Comparison of ENCODE assay signal across 1 cellular context in the genomic region with DNA sequence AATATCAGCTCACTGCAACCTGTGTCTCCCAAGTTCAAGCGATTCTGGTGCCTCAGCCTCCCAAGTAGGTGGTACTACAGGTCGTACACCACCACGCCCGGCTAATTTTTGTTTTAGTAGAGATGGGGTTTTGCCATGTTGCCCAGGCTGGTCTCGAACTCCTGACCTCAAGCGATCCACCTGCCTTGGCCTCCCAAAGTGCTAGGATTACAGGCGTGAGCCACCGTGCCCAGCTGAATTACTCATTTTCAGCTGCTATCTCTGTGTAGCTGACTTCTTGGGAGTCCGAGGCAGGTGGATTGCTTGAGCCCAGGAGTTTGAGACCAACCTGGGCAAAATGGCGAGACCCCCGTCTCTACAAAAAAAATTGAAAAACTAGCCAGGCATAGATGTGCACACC.
A peak's percentile ranks its signal among the peaks of the same experiment; 100 is the strongest.
TF ChIP-seq lines count a peak whose summit lies in the region.

No MANE protein-coding gene starts in this region.

TF ChIP-seq in HepG2, 621 proteins besides CTCF, POLR2A, EP300 and RAD21:
- TF ChIP-seq TRIM24 (CRISPR knock-in tag; IDR thresholded peaks at IDR 0.05) (0 out of 2 replicates have a peak, but pooled peaks have one; percentile 21), TEAD3 (CRISPR knock-in tag; optimal IDR thresholded peaks at IDR 0.05; ENCODE audit: borderline replicate concordance) (peak; percentile 33), ZNF703 (CRISPR knock-in tag; IDR thresholded peaks at IDR 0.05; ENCODE audit: borderline replicate concordance) (peak; percentile 8; the same call in 1 of the 2 replicates), NFIB (CRISPR knock-in tag; IDR thresholded peaks at IDR 0.05; ENCODE audit: borderline replicate concordance) (0 out of 2 replicates have a peak, but pooled peaks have one; percentile 20)
- TF ChIP-seq, protein P1, sequence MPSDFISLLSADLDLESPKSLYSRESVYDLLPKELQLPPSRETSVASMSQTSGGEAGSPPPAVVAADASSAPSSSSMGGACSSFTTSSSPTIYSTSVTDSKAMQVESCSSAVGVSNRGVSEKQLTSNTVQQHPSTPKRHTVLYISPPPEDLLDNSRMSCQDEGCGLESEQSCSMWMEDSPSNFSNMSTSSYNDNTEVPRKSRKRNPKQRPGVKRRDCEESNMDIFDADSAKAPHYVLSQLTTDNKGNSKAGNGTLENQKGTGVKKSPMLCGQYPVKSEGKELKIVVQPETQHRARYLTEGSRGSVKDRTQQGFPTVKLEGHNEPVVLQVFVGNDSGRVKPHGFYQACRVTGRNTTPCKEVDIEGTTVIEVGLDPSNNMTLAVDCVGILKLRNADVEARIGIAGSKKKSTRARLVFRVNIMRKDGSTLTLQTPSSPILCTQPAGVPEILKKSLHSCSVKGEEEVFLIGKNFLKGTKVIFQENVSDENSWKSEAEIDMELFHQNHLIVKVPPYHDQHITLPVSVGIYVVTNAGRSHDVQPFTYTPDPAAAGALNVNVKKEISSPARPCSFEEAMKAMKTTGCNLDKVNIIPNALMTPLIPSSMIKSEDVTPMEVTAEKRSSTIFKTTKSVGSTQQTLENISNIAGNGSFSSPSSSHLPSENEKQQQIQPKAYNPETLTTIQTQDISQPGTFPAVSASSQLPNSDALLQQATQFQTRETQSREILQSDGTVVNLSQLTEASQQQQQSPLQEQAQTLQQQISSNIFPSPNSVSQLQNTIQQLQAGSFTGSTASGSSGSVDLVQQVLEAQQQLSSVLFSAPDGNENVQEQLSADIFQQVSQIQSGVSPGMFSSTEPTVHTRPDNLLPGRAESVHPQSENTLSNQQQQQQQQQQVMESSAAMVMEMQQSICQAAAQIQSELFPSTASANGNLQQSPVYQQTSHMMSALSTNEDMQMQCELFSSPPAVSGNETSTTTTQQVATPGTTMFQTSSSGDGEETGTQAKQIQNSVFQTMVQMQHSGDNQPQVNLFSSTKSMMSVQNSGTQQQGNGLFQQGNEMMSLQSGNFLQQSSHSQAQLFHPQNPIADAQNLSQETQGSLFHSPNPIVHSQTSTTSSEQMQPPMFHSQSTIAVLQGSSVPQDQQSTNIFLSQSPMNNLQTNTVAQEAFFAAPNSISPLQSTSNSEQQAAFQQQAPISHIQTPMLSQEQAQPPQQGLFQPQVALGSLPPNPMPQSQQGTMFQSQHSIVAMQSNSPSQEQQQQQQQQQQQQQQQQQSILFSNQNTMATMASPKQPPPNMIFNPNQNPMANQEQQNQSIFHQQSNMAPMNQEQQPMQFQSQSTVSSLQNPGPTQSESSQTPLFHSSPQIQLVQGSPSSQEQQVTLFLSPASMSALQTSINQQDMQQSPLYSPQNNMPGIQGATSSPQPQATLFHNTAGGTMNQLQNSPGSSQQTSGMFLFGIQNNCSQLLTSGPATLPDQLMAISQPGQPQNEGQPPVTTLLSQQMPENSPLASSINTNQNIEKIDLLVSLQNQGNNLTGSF (CRISPR knock-in tag; IDR thresholded peaks at IDR 0.05), result 0 out of 2 replicates have a peak, but pooled peaks have one; percentile 19
